In the genomic region with DNA sequence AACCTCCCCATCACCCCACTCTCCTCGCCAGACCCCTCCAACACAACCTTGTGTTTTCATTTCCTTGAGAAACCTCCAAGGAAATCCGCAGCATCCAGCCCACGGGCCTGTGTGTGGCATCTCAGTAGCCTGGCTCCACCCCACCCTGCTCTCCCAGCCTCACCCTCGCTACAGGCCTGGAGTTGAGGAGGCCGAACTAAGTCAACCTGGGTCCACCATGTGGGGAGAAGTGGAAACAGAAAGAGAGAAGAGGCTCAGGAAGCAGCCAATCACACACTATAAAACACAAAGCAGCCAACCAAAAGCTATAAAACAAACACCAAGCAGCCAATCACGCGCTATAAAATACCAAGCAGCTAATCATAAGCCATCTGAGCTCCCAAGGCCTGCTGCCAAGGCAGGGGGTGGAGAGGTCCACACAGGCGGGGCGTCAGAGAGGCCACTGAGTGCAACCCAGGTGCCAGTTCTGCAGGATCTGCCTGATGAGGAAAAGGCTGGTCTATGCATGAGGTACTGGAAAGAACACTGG, we compare ENCODE assay signal across 19 cellular contexts.
DNase-seq lines count a peak whose midpoint lies in the region; ATAC-seq and TF ChIP-seq lines count a peak whose summit lies in the region.
"Had no signal": no experiment of that assay in that cellular context is flagged by ENCODE, and none has a peak within 500 bp of the region (broad histone marks: within the 10 kb centered on the region; RNA-seq: fewer than 3 reads in every experiment).

No MANE protein-coding gene starts in this region.

- ATAC-seq in right lobe of liver (peak; percentile 41 to 73 (median 67)), GM19463 (IDR thresholded peaks at IDR 0.05; ENCODE audit: unreplicated experiment) (no peak), GM21723 (IDR thresholded peaks at IDR 0.05; ENCODE audit: unreplicated experiment) (no peak)
- ATAC-seq: activated CD8-positive, alpha-beta memory T cell treated with anti-CD3 and anti-CD28 coated beads, Interleukin-2, amount 10 ng/mL, durations not matched to agents 7 days and 5 days; upper lobe of right lung had no signal

- H3K27ac ChIP-seq in 22Rv1 (peak overlapping the region; percentile 55), right lobe of liver (peak overlapping the region in 2 of 3 donors; percentile 82 to 85), MM.1S (ENCODE audit: low read length) (no peak overlapping the region)
- H3K27ac ChIP-seq: neutrophil, upper lobe of right lung, WERI-Rb-1 had no signal

- DNase-seq in Jurkat, Clone E6-1 (ENCODE audit: low read depth, low spot score): peak; percentile 28
- peak; percentile 32 for DNase-seq in epithelial cell of esophagus (ENCODE audit: low read depth)
- peak; percentile 63 to 87 (median 73) for DNase-seq in right lobe of liver
- DNase-seq in MM.1S: no peak
- DNase-seq in amygdala (lab: John Stamatoyannopoulos, UW): no peak
- DNase-seq: activated CD8-positive, alpha-beta memory T cell treated with anti-CD3 and anti-CD28 coated beads, Interleukin-2, amount 10 ng/mL, durations not matched to agents 7 days and 5 days; activated gamma-delta T cell treated with Interleukin-2 at 50 U/mL for 16 hours; aorta; Calu3; MV-4-11; NCI-H226; stimulated activated naive CD4-positive, alpha-beta T cell; upper lobe of right lung; WERI-Rb-1 had no signal

- H3K9me3 ChIP-seq in right lobe of liver (no peaks in the 10 kb centered on the region), MM.1S (replicated peaks; ENCODE audit: insufficient read depth, low read length) (no peaks in the 10 kb centered on the region)
- H3K9me3 ChIP-seq: neutrophil, upper lobe of right lung had no signal

- no peak overlapping the region for H3K9ac ChIP-seq in MM.1S (ENCODE audit: low read length)

- H3K4me1 ChIP-seq in right lobe of liver: peaks cover 0 to 45% (median 18%) of the 10 kb centered on the region in 4 donors
- no peaks in the 10 kb centered on the region for H3K4me1 ChIP-seq in MM.1S (ENCODE audit: low read length)

- TF ChIP-seq POLR2A in right lobe of liver (IDR thresholded peaks at IDR 0.05): no peak

- H3K9me2 ChIP-seq in MM.1S (replicated peaks; ENCODE audit: insufficient read depth, low read length): no peaks in the 10 kb centered on the region

- no peaks in the 10 kb centered on the region for H3K27me3 ChIP-seq in right lobe of liver
- H3K27me3 ChIP-seq in MM.1S (replicated peaks; ENCODE audit: insufficient read depth, low read length): no peaks in the 10 kb centered on the region
- H3K27me3 ChIP-seq: neutrophil, upper lobe of right lung had no signal

- 70% methylated on average over 6 of the region's 9 CpGs for WGBS in right lobe of liver (ENCODE audit: insufficient coverage, low coverage, low lambda C conversion rate, missing lambda C conversion rate)

- no peaks in the 10 kb centered on the region for H4K20me1 ChIP-seq in MM.1S (ENCODE audit: insufficient read depth, low read length)

- H3K36me3 ChIP-seq in right lobe of liver: no peaks in the 10 kb centered on the region
- H3K36me3 ChIP-seq in MM.1S (replicated peaks; ENCODE audit: insufficient read depth, low read length): no peaks in the 10 kb centered on the region
- H3K36me3 ChIP-seq: neutrophil, upper lobe of right lung, WERI-Rb-1 had no signal

- peaks cover 88% of the 10 kb centered on the region for H3K79me2 ChIP-seq in MM.1S (ENCODE audit: low read length)

- H3F3A ChIP-seq in MM.1S (ENCODE audit: insufficient read depth, low read length): no peaks in the 10 kb centered on the region

- intact Hi-C loops in right lobe of liver (cut with DNase I): no loop called here

- no peak overlapping the region for H2AFZ ChIP-seq in MM.1S (ENCODE audit: low read length)

- H3K4me2 ChIP-seq in MM.1S (ENCODE audit: low read depth, low read length): no peak overlapping the region

- no peak overlapping the region for H3K4me3 ChIP-seq in Jurkat, Clone E6-1 (ENCODE audit: low read length)
- H3K4me3 ChIP-seq in epithelial cell of esophagus (ENCODE audit: low read length): no peak overlapping the region
- no peak overlapping the region for H3K4me3 ChIP-seq in right lobe of liver
- no peak overlapping the region for H3K4me3 ChIP-seq in MM.1S (ENCODE audit: low read length)
- H3K4me3 ChIP-seq: lung, upper lobe of right lung had no signal

- TF ChIP-seq CTCF in 22Rv1 (IDR thresholded peaks at IDR 0.05) (peak; percentile 43), epithelial cell of esophagus (IDR thresholded peaks at IDR 0.05; ENCODE audit: insufficient read depth, low read depth, low read length, missing control alignments) (no peak), right lobe of liver (IDR thresholded peaks at IDR 0.05) (no peak), MM.1S (IDR thresholded peaks at IDR 0.05; ENCODE audit: low read length) (no peak)

Comparison
In these comparisons a context has a peak if more than half of its experiments do, and no peak if none do; other contexts are left out.
1. DNase-seq: peak in Jurkat, Clone E6-1 (single experiment), epithelial cell of esophagus (single experiment) and right lobe of liver (3 of 3); none in MM.1S (single experiment) and amygdala (0 of 56).
2. ATAC-seq: peak in right lobe of liver (4 of 4); none in GM19463 (single experiment) and GM21723 (single experiment).